Comparison of ENCODE assay signal across 1 cellular context in genomic region chr6:140897349-140897748, GRCh38.
TF ChIP-seq lines count a peak whose summit lies in the region.

No MANE protein-coding gene starts in this region.

TF ChIP-seq in SK-N-SH, 30 proteins besides CTCF, POLR2A, EP300 and RAD21 (continued from another document):
- TF ChIP-seq MXI1 (IDR thresholded peaks at IDR 0.05; ENCODE audit: low read depth, low read length) (no peak), YY1 (IDR thresholded peaks at IDR 0.05; ENCODE audit: low read depth) (no peak), MEF2A (IDR thresholded peaks at IDR 0.05; ENCODE audit: borderline replicate concordance, low read depth) (no peak), EZH2phosphoT487 (IDR thresholded peaks at IDR 0.05; ENCODE audit: borderline replicate concordance, low read depth) (no peak)
